ENCODE assay signal across 9 cellular contexts in the genomic region with DNA sequence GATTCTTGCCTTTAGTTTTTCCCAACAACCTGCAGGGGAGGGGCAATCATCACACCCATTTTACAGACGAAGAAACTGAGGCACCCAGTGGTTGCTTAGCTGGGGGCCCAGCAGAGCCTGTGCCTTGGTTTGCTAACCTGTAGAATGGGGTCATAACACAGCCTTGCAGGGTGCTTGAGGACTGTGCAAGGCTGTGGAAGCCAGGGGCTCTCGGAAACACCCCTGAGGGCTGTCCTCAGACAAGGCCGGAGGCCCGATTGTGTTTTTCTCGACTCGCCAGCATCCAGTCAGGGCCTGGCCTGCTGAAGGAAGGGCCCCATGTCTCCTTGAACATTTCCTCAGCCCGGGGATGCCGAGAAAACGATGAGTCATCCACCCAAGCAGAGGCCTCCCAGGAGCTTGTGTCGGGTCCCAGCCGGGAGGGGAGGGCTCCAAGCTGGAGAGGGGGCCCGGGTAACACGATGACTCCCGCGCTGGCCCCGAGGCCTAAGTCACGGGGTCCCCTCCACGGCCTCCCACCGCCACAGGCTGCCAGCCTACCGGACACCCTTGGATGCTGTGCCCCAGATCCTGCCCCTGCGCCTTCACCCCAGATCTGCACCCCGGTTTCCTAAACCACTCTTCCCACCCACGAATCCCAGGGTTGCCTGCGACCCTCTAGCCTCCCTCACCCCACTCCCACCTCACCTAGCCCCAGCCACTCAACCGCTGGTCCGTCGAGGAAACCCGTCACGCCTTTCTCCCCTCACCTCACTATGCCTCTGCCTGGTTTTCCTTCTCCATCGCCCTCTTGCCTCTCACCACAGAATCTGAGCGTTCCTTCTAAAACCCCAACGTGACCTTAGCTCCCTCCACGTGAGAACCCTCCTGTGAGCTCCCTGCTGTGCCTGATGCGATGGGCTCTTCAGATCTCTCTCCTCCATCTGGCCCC. TPM values are rescaled to one million over a fixed set of nuclear protein-coding genes. Genes with fewer than 3 reads are reported as not detected.
A peak's percentile ranks its signal among the peaks of the same experiment; 100 is the strongest.
DNase-seq lines count a peak whose midpoint lies in the region; ATAC-seq and TF ChIP-seq lines count a peak whose summit lies in the region.
"Had no signal": no experiment of that assay in that cellular context is flagged by ENCODE, and none has a peak within 500 bp of the region (broad histone marks: within the 10 kb centered on the region; RNA-seq: fewer than 3 reads in every experiment).

No MANE protein-coding gene starts in this region.

- no peak for TF ChIP-seq CTCF in osteocyte (IDR thresholded peaks at IDR 0.05)

- H3K4me3 Mint-ChIP-seq in osteocyte (ENCODE audit: unreplicated experiment), result no peak overlapping the region
- H3K4me3 Mint-ChIP-seq: T-helper 1 cell treated with Interleukin-12 subunit alpha and Interleukin-12 subunit beta and Interleukin-4 antibody, amounts not matched to agents 30 μg/mL and 1 μg/mL, for 36 hours had no signal

- H3K27me3 Mint-ChIP-seq in osteocyte (ENCODE audit: unreplicated experiment), result no peaks in the 10 kb centered on the region

- peak; percentile 28 for DNase-seq in DMS53 (lab: John Stamatoyannopoulos, UW)
- DNase-seq in DMS53 treated with DMSO at 0.1 percent for 48 hours (lab: John Stamatoyannopoulos, UW; ENCODE audit: unreplicated experiment), result no peak
- DNase-seq in SK-N-MC (ENCODE audit: low read depth, low spot score), result no peak
- DNase-seq in osteocyte (ENCODE audit: extremely low spot score, unreplicated experiment), result peak; percentile 89
- no peak for DNase-seq in effector CD8-positive, alpha-beta T cell (lab: John Stamatoyannopoulos, UW)
- DNase-seq in 8988T, result no peak

- H3K27ac ChIP-seq in SK-N-MC (no peak overlapping the region), cingulate gyrus (ENCODE audit: low read depth, low read length) (peak overlapping the region; percentile 69)

- no peak overlapping the region for H3K4me3 ChIP-seq in SK-N-MC

- H3K36me3 ChIP-seq in SK-N-MC (ENCODE audit: insufficient read depth, low read length), result no peaks in the 10 kb centered on the region

- H3K9me3 Mint-ChIP-seq in osteocyte (ENCODE audit: unreplicated experiment), result no peaks in the 10 kb centered on the region
- H3K9me3 Mint-ChIP-seq: T-helper 1 cell treated with Interleukin-12 subunit alpha and Interleukin-12 subunit beta and Interleukin-4 antibody, amounts not matched to agents 30 μg/mL and 1 μg/mL, for 36 hours had no signal

- no peak overlapping the region for H3K27ac Mint-ChIP-seq in osteocyte (ENCODE audit: unreplicated experiment)
- H3K27ac Mint-ChIP-seq: T-helper 1 cell treated with Interleukin-12 subunit alpha and Interleukin-12 subunit beta and Interleukin-4 antibody, amounts not matched to agents 30 μg/mL and 1 μg/mL, for 36 hours had no signal

- H3K9ac ChIP-seq in SK-N-MC (ENCODE audit: insufficient read length), result peak overlapping the region; percentile 32

- no peaks in the 10 kb centered on the region for H3K9me3 ChIP-seq in SK-N-MC (ENCODE audit: low read depth, low read length)

- H3K4me1 Mint-ChIP-seq in osteocyte (ENCODE audit: unreplicated experiment), result peaks cover 38% of the 10 kb centered on the region

- no peak for ATAC-seq in GM21390 (IDR thresholded peaks at IDR 0.05; ENCODE audit: unreplicated experiment)

- H3K36me3 Mint-ChIP-seq in osteocyte (ENCODE audit: unreplicated experiment), result no peaks in the 10 kb centered on the region

RNA-seq across cellular contexts. Expression of a gene that starts 10.6 kb away (rescaled TPM):
- total RNA-seq in osteocyte, result 30.5 and 32.7 TPM in 2 replicates

Comparison
In these comparisons a context has a peak if more than half of its experiments do, and no peak if none do; other contexts are left out.
1. DNase-seq: peak in DMS53 (single experiment) and osteocyte (single experiment); none in DMS53 treated with DMSO at 0.1 percent for 48 hours (single experiment), SK-N-MC (single experiment), effector CD8-positive, alpha-beta T cell (single experiment) and 8988T (single experiment).